Comparison of ENCODE assay signal across 9 cellular contexts in the genomic region with DNA sequence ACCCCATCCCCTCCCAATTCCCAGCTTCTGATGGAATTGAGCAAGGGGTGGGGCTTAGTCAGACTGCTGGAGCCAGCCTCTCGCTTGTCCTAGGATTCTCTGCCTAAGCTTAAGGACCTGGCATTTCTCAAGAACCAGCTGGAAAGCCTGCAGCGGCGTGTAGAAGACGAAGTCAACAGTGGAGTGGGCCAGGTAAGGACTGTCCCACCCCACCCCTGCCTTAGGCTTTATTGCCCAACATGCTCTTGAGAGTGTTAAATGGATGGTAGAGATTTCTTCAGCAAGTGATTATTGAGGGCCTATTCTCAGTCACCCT. TPM values are rescaled to one million over a fixed set of nuclear protein-coding genes. Genes with fewer than 3 reads are reported as not detected.
DNase-seq lines count a peak whose midpoint lies in the region; ATAC-seq and TF ChIP-seq lines count a peak whose summit lies in the region.
"Had no signal": no experiment of that assay in that cellular context is flagged by ENCODE, and none has a peak within 500 bp of the region (broad histone marks: within the 10 kb centered on the region; RNA-seq: fewer than 3 reads in every experiment).

No MANE protein-coding gene starts in this region.

- no peak for DNase-seq in activated CD4-positive, alpha-beta T cell treated with anti-CD3 and anti-CD28 coated beads for 36 hours
- no peak for DNase-seq in activated CD4-positive, alpha-beta T cell treated with anti-CD3 and anti-CD28 coated beads, Interleukin-2, amount 50 U/mL, for 48 hours
- no peak for DNase-seq in activated CD4-positive, alpha-beta memory T cell treated with anti-CD3 and anti-CD28 coated beads, Interleukin-2, amount 10 ng/mL, durations not matched to agents 7 days and 5 days
- DNase-seq in glutamatergic neuron = no peak
- DNase-seq in stimulated activated naive B cell treated with anti-CD40 and anti-IgM and Interleukin-4, amounts not matched to agents 10 μg/mL and 1 μg/mL and 100 μg/mL, for 72 hours = no peak
- DNase-seq in NCI-H2029 treated with DMSO at 0.1 percent for 48 hours (lab: John Stamatoyannopoulos, UW) = no peak
- no peak for DNase-seq in activated gamma-delta T cell treated with Interleukin-2 at 50 U/mL for 16 hours
- DNase-seq: C1 segment of cervical spinal cord had no signal

- POLR2A ChIA-PET in activated CD4-positive, alpha-beta T cell treated with anti-CD3 and anti-CD28 coated beads for 36 hours (lab: Charles Lee) = interaction anchor here (0.6 to 1.0 kb wide), 4 partner anchors 23 to 67 kb away, joined by 3 to 7 read pairs (median 4); no protein-coding TSS in a partner anchor
- POLR2A ChIA-PET in activated CD4-positive, alpha-beta memory T cell treated with anti-CD3 and anti-CD28 coated beads, Interleukin-2, amount 10 ng/mL, durations not matched to agents 7 days and 5 days (lab: Charles Lee) = interaction anchor here (0.7 to 10.7 kb wide), 12 partner anchors 8 to 220 kb away, joined by 3 to 101 read pairs (median 6); partner anchors contain the start of genes ANKHD1, CD14, EIF4EBP3 and HBEGF

- H3K4me3 Mint-ChIP-seq in activated CD4-positive, alpha-beta T cell treated with anti-CD3 and anti-CD28 coated beads for 36 hours = peak overlapping the region; percentile 98
- peak overlapping the region; percentile 93 for H3K4me3 Mint-ChIP-seq in activated CD4-positive, alpha-beta memory T cell treated with anti-CD3 and anti-CD28 coated beads, Interleukin-2, amount 10 ng/mL, durations not matched to agents 7 days and 5 days
- peak overlapping the region; percentile 95 for H3K4me3 Mint-ChIP-seq in glutamatergic neuron (ENCODE audit: unreplicated experiment)
- H3K4me3 Mint-ChIP-seq in stimulated activated naive B cell treated with anti-CD40 and anti-IgM and Interleukin-4, amounts not matched to agents 10 μg/mL and 1 μg/mL and 100 μg/mL, for 72 hours = peak overlapping the region; percentile 90 to 94

- ATAC-seq in activated CD4-positive, alpha-beta T cell treated with anti-CD3 and anti-CD28 coated beads for 36 hours = no peak
- ATAC-seq in stimulated activated naive B cell treated with anti-CD40 and anti-IgM and Interleukin-4, amounts not matched to agents 10 μg/mL and 1 μg/mL and 100 μg/mL, for 72 hours (replicated peaks) = no peak
- ATAC-seq in GM19023 (IDR thresholded peaks at IDR 0.05; ENCODE audit: unreplicated experiment) = no peak

- CTCF ChIA-PET in activated CD4-positive, alpha-beta T cell treated with anti-CD3 and anti-CD28 coated beads for 36 hours (lab: Charles Lee) = interaction anchor here (0.6 to 1.9 kb wide), 13 partner anchors 11 to 160 kb away, joined by 3 to 7 read pairs (median 3); partner anchors contain the start of genes HARS1 and HARS2
- CTCF ChIA-PET in activated CD4-positive, alpha-beta memory T cell treated with anti-CD3 and anti-CD28 coated beads, Interleukin-2, amount 10 ng/mL, durations not matched to agents 7 days and 5 days (lab: Charles Lee) = interaction anchor here (0.6 to 1.4 kb wide), 7 partner anchors 13 to 284 kb away, joined by 3 to 7 read pairs (median 4); partner anchors contain the start of genes CD14 and EIF4EBP3

- H3K4me1 Mint-ChIP-seq in activated CD4-positive, alpha-beta T cell treated with anti-CD3 and anti-CD28 coated beads for 36 hours = peaks cover 58% of the 10 kb centered on the region
- H3K4me1 Mint-ChIP-seq in activated CD4-positive, alpha-beta memory T cell treated with anti-CD3 and anti-CD28 coated beads, Interleukin-2, amount 10 ng/mL, durations not matched to agents 7 days and 5 days = peaks cover 75% of the 10 kb centered on the region
- peaks cover 7% of the 10 kb centered on the region for H3K4me1 Mint-ChIP-seq in glutamatergic neuron (ENCODE audit: low read depth, unreplicated experiment)
- H3K4me1 Mint-ChIP-seq in stimulated activated naive B cell treated with anti-CD40 and anti-IgM and Interleukin-4, amounts not matched to agents 10 μg/mL and 1 μg/mL and 100 μg/mL, for 72 hours = peaks cover 50 to 66% of the 10 kb centered on the region in 2 donors

- H3K9me3 Mint-ChIP-seq in activated CD4-positive, alpha-beta T cell treated with anti-CD3 and anti-CD28 coated beads for 36 hours (ENCODE audit: low read depth) = no peaks in the 10 kb centered on the region
- H3K9me3 Mint-ChIP-seq in activated CD4-positive, alpha-beta memory T cell treated with anti-CD3 and anti-CD28 coated beads, Interleukin-2, amount 10 ng/mL, durations not matched to agents 7 days and 5 days = no peaks in the 10 kb centered on the region
- peaks cover 14% of the 10 kb centered on the region for H3K9me3 Mint-ChIP-seq in glutamatergic neuron (ENCODE audit: unreplicated experiment)
- H3K9me3 Mint-ChIP-seq in stimulated activated naive B cell treated with anti-CD40 and anti-IgM and Interleukin-4, amounts not matched to agents 10 μg/mL and 1 μg/mL and 100 μg/mL, for 72 hours = no peaks in the 10 kb centered on the region

- H3K27ac Mint-ChIP-seq in activated CD4-positive, alpha-beta T cell treated with anti-CD3 and anti-CD28 coated beads for 36 hours = peak overlapping the region; percentile 99
- peak overlapping the region; percentile 89 for H3K27ac Mint-ChIP-seq in activated CD4-positive, alpha-beta memory T cell treated with anti-CD3 and anti-CD28 coated beads, Interleukin-2, amount 10 ng/mL, durations not matched to agents 7 days and 5 days
- H3K27ac Mint-ChIP-seq in glutamatergic neuron (ENCODE audit: unreplicated experiment) = no peak overlapping the region
- H3K27ac Mint-ChIP-seq in stimulated activated naive B cell treated with anti-CD40 and anti-IgM and Interleukin-4, amounts not matched to agents 10 μg/mL and 1 μg/mL and 100 μg/mL, for 72 hours = peak overlapping the region; percentile 98

- TF ChIP-seq CTCF in glutamatergic neuron (IDR thresholded peaks at IDR 0.05; ENCODE audit: partially characterized antibody, unreplicated experiment) = no peak

- intact Hi-C loops in activated CD4-positive, alpha-beta T cell treated with anti-CD3 and anti-CD28 coated beads for 36 hours (cut with DNase I, micrococcal nuclease) = loop anchor here in 1 of 2 experiments (2.0 kb wide), 1 partner anchor 19 kb away; the partner anchor contains the start of gene EIF4EBP3

- no peaks in the 10 kb centered on the region for H3K27me3 Mint-ChIP-seq in activated CD4-positive, alpha-beta T cell treated with anti-CD3 and anti-CD28 coated beads for 36 hours
- H3K27me3 Mint-ChIP-seq in activated CD4-positive, alpha-beta memory T cell treated with anti-CD3 and anti-CD28 coated beads, Interleukin-2, amount 10 ng/mL, durations not matched to agents 7 days and 5 days = no peaks in the 10 kb centered on the region
- peaks cover 18% of the 10 kb centered on the region for H3K27me3 Mint-ChIP-seq in glutamatergic neuron (ENCODE audit: unreplicated experiment)
- H3K27me3 Mint-ChIP-seq in stimulated activated naive B cell treated with anti-CD40 and anti-IgM and Interleukin-4, amounts not matched to agents 10 μg/mL and 1 μg/mL and 100 μg/mL, for 72 hours = no peaks in the 10 kb centered on the region

- H3K36me3 Mint-ChIP-seq in activated CD4-positive, alpha-beta T cell treated with anti-CD3 and anti-CD28 coated beads for 36 hours (ENCODE audit: low read depth) = peaks cover 42% of the 10 kb centered on the region
- H3K36me3 Mint-ChIP-seq in activated CD4-positive, alpha-beta memory T cell treated with anti-CD3 and anti-CD28 coated beads, Interleukin-2, amount 10 ng/mL, durations not matched to agents 7 days and 5 days (ENCODE audit: low read depth) = peaks cover 42% of the 10 kb centered on the region
- no peaks in the 10 kb centered on the region for H3K36me3 Mint-ChIP-seq in glutamatergic neuron (ENCODE audit: unreplicated experiment)
- H3K36me3 Mint-ChIP-seq in stimulated activated naive B cell treated with anti-CD40 and anti-IgM and Interleukin-4, amounts not matched to agents 10 μg/mL and 1 μg/mL and 100 μg/mL, for 72 hours = peaks cover 36 to 56% of the 10 kb centered on the region in 2 donors

RNA-seq across cellular contexts. Expression of gene SLC35A4, which starts 1.1 kb away (rescaled TPM):
- total RNA-seq in activated CD4-positive, alpha-beta T cell treated with anti-CD3 and anti-CD28 coated beads for 36 hours = 10 to 100 TPM; 61.8 to 65.4 TPM
- total RNA-seq in activated CD4-positive, alpha-beta memory T cell treated with anti-CD3 and anti-CD28 coated beads, Interleukin-2, amount 10 ng/mL, durations not matched to agents 7 days and 5 days = 10 to 100 TPM; 78.9 to 82.1 TPM
- 50.7 TPM for total RNA-seq in glutamatergic neuron (ENCODE audit: unreplicated experiment)

RNA-seq across cellular contexts. Expression of gene APBB3, which starts 1.3 kb away (rescaled TPM):
- 10 to 100 TPM; 12.8 to 19.0 TPM for total RNA-seq in activated CD4-positive, alpha-beta T cell treated with anti-CD3 and anti-CD28 coated beads for 36 hours
- 10 to 100 TPM; 23.7 to 27.5 TPM for total RNA-seq in activated CD4-positive, alpha-beta memory T cell treated with anti-CD3 and anti-CD28 coated beads, Interleukin-2, amount 10 ng/mL, durations not matched to agents 7 days and 5 days
- total RNA-seq in glutamatergic neuron (ENCODE audit: unreplicated experiment) = 103 TPM

RNA-seq across cellular contexts. Expression of gene SRA1, which starts 8.5 kb away (rescaled TPM):
- total RNA-seq in activated CD4-positive, alpha-beta T cell treated with anti-CD3 and anti-CD28 coated beads for 36 hours = 10 to 100 TPM; 33.2 to 47.3 TPM
- 10 to 100 TPM; 37.4 to 38.3 TPM for total RNA-seq in activated CD4-positive, alpha-beta memory T cell treated with anti-CD3 and anti-CD28 coated beads, Interleukin-2, amount 10 ng/mL, durations not matched to agents 7 days and 5 days
- total RNA-seq in glutamatergic neuron (ENCODE audit: unreplicated experiment) = 45.0 TPM

RNA-seq across cellular contexts. Expression of gene EIF4EBP3, which starts 18.3 kb away (rescaled TPM):
- total RNA-seq in activated CD4-positive, alpha-beta T cell treated with anti-CD3 and anti-CD28 coated beads for 36 hours = 10 to 100 TPM; 15.8 to 17.3 TPM
- total RNA-seq in activated CD4-positive, alpha-beta memory T cell treated with anti-CD3 and anti-CD28 coated beads, Interleukin-2, amount 10 ng/mL, durations not matched to agents 7 days and 5 days = 10 to 100 TPM in 1 of 2 experiments, 1 to 10 TPM in 1; 8.0 to 11.6 TPM
- 7.0 TPM for total RNA-seq in glutamatergic neuron (ENCODE audit: unreplicated experiment)
